ENCODE assay signal across 8 cellular contexts in genomic region chr10:12264204-12264908, GRCh38.
DNase-seq lines count a peak whose midpoint lies in the region; ATAC-seq lines count a peak whose summit lies in the region.

No MANE protein-coding gene starts in this region.

- peak; percentile 79 for DNase-seq in AG08395 (ENCODE audit: low spot score)
- peak; percentile 78 for DNase-seq in NCI-H2171 (lab: John Stamatoyannopoulos, UW)
- peak; percentile 77 for DNase-seq in activated CD4-positive, CD25-positive, alpha-beta regulatory T cell treated with anti-CD3 and anti-CD28 coated beads, Interleukin-2, amount 50 U/mL, for 72 hours
- peak; percentile 68 for DNase-seq in cerebellar cortex (ENCODE audit: low spot score)
- DNase-seq in left colon: peak; percentile 63 to 90
- peak; percentile 56 to 67 for DNase-seq in stimulated activated CD4-positive, alpha-beta T cell treated with anti-CD3 and anti-CD28 coated beads, Interleukin-1b, Interleukin-23, amount 100 ng/mL, for 4 hours (ENCODE audit: low read depth in 2 of 2)

- intact Hi-C loops in left colon (cut with DNase I, micrococcal nuclease): loop anchor here in 1 of 2 donors (5.0 kb wide), 1 partner anchor 393 kb away; no protein-coding TSS in a partner anchor

- peak; percentile 85 for ATAC-seq in GM18868 (IDR thresholded peaks at IDR 0.05; ENCODE audit: unreplicated experiment)
- peak; percentile 83 for ATAC-seq in HG03103 (IDR thresholded peaks at IDR 0.05; ENCODE audit: low read depth, unreplicated experiment)
- ATAC-seq in left colon: peak; percentile 84

Comparison
In these comparisons a context has a peak if more than half of its experiments do, and no peak if none do; other contexts are left out.
1. Peak in every context shown above with its lines: DNase-seq and ATAC-seq.